ENCODE assay signal across 8 cellular contexts in the genomic region with DNA sequence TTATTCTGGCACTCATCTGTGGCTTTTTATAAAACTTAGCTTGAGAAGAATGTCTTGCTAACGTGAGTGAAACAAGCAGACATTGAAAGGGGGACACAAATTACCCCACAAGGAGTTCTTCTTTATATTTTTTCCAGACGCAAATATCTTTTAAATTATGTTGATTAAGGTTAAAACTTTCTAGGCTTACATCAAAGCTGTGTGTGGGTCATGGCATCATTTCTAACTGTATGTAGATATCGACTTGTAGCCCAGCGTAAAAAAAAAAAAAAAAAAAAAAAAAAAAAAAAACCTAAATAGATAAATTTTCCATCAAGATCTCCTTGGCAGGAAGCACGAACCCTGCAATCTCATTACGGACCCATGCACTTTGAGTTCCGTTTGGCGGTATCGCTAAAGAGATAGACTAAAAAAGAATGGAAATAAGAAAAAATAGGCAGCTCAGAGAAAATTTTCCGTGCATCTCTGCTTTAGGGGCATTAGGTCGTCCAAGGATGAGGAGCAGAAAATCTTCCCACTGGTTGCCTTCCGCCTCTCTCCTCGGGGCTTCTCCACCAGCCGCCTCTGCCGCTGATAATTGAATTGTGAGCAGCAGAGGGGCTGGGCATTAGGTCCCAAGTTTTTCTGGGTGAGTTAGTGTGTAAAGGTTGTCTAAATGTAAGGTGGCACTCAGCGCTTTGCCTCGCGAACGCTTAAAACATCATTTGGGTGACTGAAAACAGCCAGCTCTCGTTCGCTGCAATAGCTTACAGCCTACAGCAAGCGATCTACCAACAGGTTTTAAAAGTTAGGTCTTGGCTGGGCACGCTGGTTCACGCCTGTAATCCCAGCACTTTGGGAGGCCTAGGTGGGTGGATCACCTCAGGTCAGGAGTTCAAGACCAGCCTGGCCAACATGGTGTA.
DNase-seq lines count a peak whose midpoint lies in the region; ATAC-seq, FAIRE-seq and TF ChIP-seq lines count a peak whose summit lies in the region.

No MANE protein-coding gene starts in this region.

- H3K9ac ChIP-seq in HepG2 (ENCODE audit: insufficient read depth, low read depth, low read length) (no peak overlapping the region; the same call in 1 of the 2 replicates), keratinocyte (ENCODE audit: control insufficient read depth, extremely low read depth, insufficient read depth, low read length) (peak overlapping the region; percentile 17)

- dilution Hi-C loops in keratinocyte (cut with MboI; ENCODE audit: extremely low pct_ligation_motif_present, low sequenced_read_pairs): no loop called here

- in situ Hi-C loops in HepG2 (cut with HindIII; ENCODE audit: extremely low pct_ligation_motif_present, low pct_unique_long_range_greater_than_20kb): no loop called here

- no peaks in the 10 kb centered on the region for H4K20me1 ChIP-seq in HepG2 (ENCODE audit: insufficient read depth, low read length)
- no peaks in the 10 kb centered on the region for H4K20me1 ChIP-seq in keratinocyte (ENCODE audit: control insufficient read depth, extremely low read depth, insufficient read depth, low read length)

- TF ChIP-seq CTCF in HepG2 (CRISPR knock-in tag; IDR thresholded peaks at IDR 0.05): no peak
- TF ChIP-seq CTCF in right lobe of liver (IDR thresholded peaks at IDR 0.05): no peak
- TF ChIP-seq CTCF in keratinocyte (optimal IDR thresholded peaks at IDR 0.05 in 1 of 3, IDR thresholded peaks at IDR 0.05 in 1 of 3, conservative IDR thresholded peaks at IDR 0.05 in 1 of 3; ENCODE audit: extremely low read depth in 1 of 3, insufficient read depth in 2 of 3, low read length in 3 of 3): no peak
- no peak for TF ChIP-seq CTCF in uterus (IDR thresholded peaks at IDR 0.05)

- H3K9me3 Mint-ChIP-seq in activated naive CD4-positive, alpha-beta T cell treated with anti-CD3 and anti-CD28 coated beads, Interleukin-2, amount 50 U/mL, for 72 hours: peaks cover 17 to 30% of the 10 kb centered on the region in 2 donors

- peak overlapping the region; percentile 82 to 99 for H3K27ac Mint-ChIP-seq in activated naive CD4-positive, alpha-beta T cell treated with anti-CD3 and anti-CD28 coated beads, Interleukin-2, amount 50 U/mL, for 72 hours

- 23% methylated on average over 20 of the region's 24 CpGs for WGBS in HepG2 (ENCODE audit: low lambda C conversion rate)
- WGBS in right lobe of liver (ENCODE audit: insufficient coverage, low coverage, low lambda C conversion rate, missing lambda C conversion rate): 6% methylated on average over 18 of the region's 24 CpGs

- no peaks in the 10 kb centered on the region for H3K36me3 ChIP-seq in HepG2 (replicated peaks in 1 of 2; ENCODE audit: control insufficient read depth in 1 of 2, insufficient read depth in 2 of 2, low read length in 2 of 2)
- H3K36me3 ChIP-seq in right lobe of liver: no peaks in the 10 kb centered on the region
- H3K36me3 ChIP-seq in keratinocyte (ENCODE audit: control insufficient read depth in 2 of 2, extremely low read depth in 1 of 2, insufficient read depth in 2 of 2, low read length in 2 of 2): no peaks in the 10 kb centered on the region
- H3K36me3 ChIP-seq in uterus: no peaks in the 10 kb centered on the region

- ATAC-seq in HepG2 (no peak), right lobe of liver (no peak), GM21381 (IDR thresholded peaks at IDR 0.05; ENCODE audit: unreplicated experiment) (no peak), GM21447 (IDR thresholded peaks at IDR 0.05; ENCODE audit: unreplicated experiment) (no peak)
- ATAC-seq in activated naive CD4-positive, alpha-beta T cell treated with anti-CD3 and anti-CD28 coated beads, Interleukin-2, amount 50 U/mL, for 72 hours: no peak

- H3K9me3 ChIP-seq in HepG2 (ENCODE audit: low read length) (no peaks in the 10 kb centered on the region), right lobe of liver (no peaks in the 10 kb centered on the region), keratinocyte (ENCODE audit: control insufficient read depth, low read depth, low read length) (no peaks in the 10 kb centered on the region), uterus (no peaks in the 10 kb centered on the region)

- TF ChIP-seq POLR2A in HepG2 (IDR thresholded peaks at IDR 0.05; ENCODE audit: insufficient read depth in 1 of 2, low read depth in 2 of 2, low read length in 2 of 2): no peak
- no peak for TF ChIP-seq POLR2A in right lobe of liver (IDR thresholded peaks at IDR 0.05)
- TF ChIP-seq POLR2A in uterus (IDR thresholded peaks at IDR 0.05): no peak

- CTCF ChIA-PET in HepG2 (lab: Yijun Ruan, JAX; ENCODE audit: low intra/inter-chr PET ratio, low total read pairs): no interaction called here

- H3K4me3 ChIP-seq in HepG2 (replicated peaks in 1 of 3; ENCODE audit: insufficient read depth in 1 of 3, low read depth in 2 of 3, low read length in 3 of 3) (peak overlapping the region in 2 of 3 experiments; percentile 80; a peak in 5 of 6 replicates), right lobe of liver (peak overlapping the region in 1 of 3 donors; percentile 52), keratinocyte (ENCODE audit: control insufficient read depth in 2 of 3, extremely low read depth in 1 of 3, insufficient read depth in 2 of 3, low read depth in 1 of 3, low read length in 3 of 3) (peak overlapping the region; percentile 4 to 95 (median 60)), uterus (peak overlapping the region; percentile 25 to 48)

- no peak overlapping the region for H2AFZ ChIP-seq in HepG2 (ENCODE audit: low read length)
- H2AFZ ChIP-seq in keratinocyte (ENCODE audit: control insufficient read depth, low read length): peak overlapping the region; percentile 26

- FAIRE-seq in HepG2 (lab: Jason Lieb, UNC) (no peak), keratinocyte (lab: Jason Lieb, UNC) (no peak)

- TF ChIP-seq EP300 in HepG2 (IDR thresholded peaks at IDR 0.05; ENCODE audit: low read depth in 2 of 2, low read length in 2 of 2): no peak
- TF ChIP-seq EP300 in HepG2 (CRISPR knock-in tag; IDR thresholded peaks at IDR 0.05; ENCODE audit: borderline replicate concordance): no peak

- TF ChIP-seq RAD21 in HepG2 (CRISPR knock-in tag; IDR thresholded peaks at IDR 0.05): no peak

- intact Hi-C loops in HepG2 (cut with micrococcal nuclease; ENCODE audit: unreplicated experiment) (loop anchor here (5.0 kb wide), 2 partner anchors 78 to 142 kb away; a partner anchor contains a TSS), right lobe of liver (cut with DNase I) (no loop called here), uterus (cut with DNase I; ENCODE audit: low total_unique reads) (no loop called here)

- DNase-seq in HepG2 (ENCODE audit: low spot score) (no peak), right lobe of liver (no peak), keratinocyte (ENCODE audit: low read depth, low spot score) (no peak), uterus (no peak), NCI-H526 (lab: John Stamatoyannopoulos, UW) (no peak)
- no peak for DNase-seq in activated naive CD4-positive, alpha-beta T cell treated with anti-CD3 and anti-CD28 coated beads, Interleukin-2, amount 50 U/mL, for 72 hours (ENCODE audit: low spot score in 2 of 2)

- H3K27ac ChIP-seq in HepG2 (ENCODE audit: extremely low read length, insufficient read depth, low read length) (no peak overlapping the region), right lobe of liver (no peak overlapping the region), keratinocyte (ENCODE audit: control insufficient read depth, insufficient read depth, low read length) (no peak overlapping the region), uterus (no peak overlapping the region)

- no peaks in the 10 kb centered on the region for H3K9me1 ChIP-seq in keratinocyte (ENCODE audit: control insufficient read depth, extremely low read depth, insufficient read depth, low read length)

- BruUV-seq in HepG2 (replicated peaks; lab: Mats Ljungman, UMichigan): no TSS peak

- H3K4me1 ChIP-seq in HepG2 (ENCODE audit: insufficient read depth, low read length): peaks cover 44% of the 10 kb centered on the region
- H3K4me1 ChIP-seq in right lobe of liver: peaks cover 0 to 4% (median 0%) of the 10 kb centered on the region in 4 donors
- H3K4me1 ChIP-seq in keratinocyte (ENCODE audit: control insufficient read depth, extremely low read depth, insufficient read depth, low read length): peaks cover 4% of the 10 kb centered on the region
- no peaks in the 10 kb centered on the region for H3K4me1 ChIP-seq in uterus

- peak overlapping the region; percentile 85 for H3K4me2 ChIP-seq in HepG2 (ENCODE audit: low read depth, low read length)
- peak overlapping the region; percentile 95 for H3K4me2 ChIP-seq in keratinocyte (ENCODE audit: control insufficient read depth, extremely low read depth, insufficient read depth, low read depth, low read length)

- H3K79me2 ChIP-seq in HepG2 (ENCODE audit: insufficient read depth, low read length) (no peaks in the 10 kb centered on the region), keratinocyte (ENCODE audit: control insufficient read depth, insufficient read depth, low read length) (no peaks in the 10 kb centered on the region)

- peaks cover 32 to 50% of the 10 kb centered on the region in 2 donors for H3K36me3 Mint-ChIP-seq in activated naive CD4-positive, alpha-beta T cell treated with anti-CD3 and anti-CD28 coated beads, Interleukin-2, amount 50 U/mL, for 72 hours

- POLR2A ChIA-PET in HepG2 (lab: Yijun Ruan, JAX): interaction anchor here (1.2 to 1.7 kb wide), 3 partner anchors 18 to 194 kb away, joined by 3 to 5 read pairs (median 3); partner anchors contain the start of gene TRIM27

- H3K27me3 ChIP-seq in HepG2 (ENCODE audit: control insufficient read depth in 1 of 2, insufficient read depth in 2 of 2, low read length in 2 of 2) (peaks cover 0 to 47% of the 10 kb centered on the region in 2 experiments; a peak in 3 of 5 replicates), right lobe of liver (peaks cover 5 to 12% of the 10 kb centered on the region in 2 donors), keratinocyte (ENCODE audit: control insufficient read depth, extremely low read depth, insufficient read depth, low read length) (peaks cover 32% of the 10 kb centered on the region), uterus (peaks cover 0 to 10% of the 10 kb centered on the region in 2 donors)

TF ChIP-seq in HepG2, 621 proteins besides CTCF, POLR2A, EP300 and RAD21 (continues in another document):
- TF ChIP-seq ZNF782 (CRISPR knock-in tag; IDR thresholded peaks at IDR 0.05; ENCODE audit: borderline replicate concordance) (no peak), HNF4A (CRISPR knock-in tag; IDR thresholded peaks at IDR 0.05) (no peak), BRCA1 (CRISPR knock-in tag; IDR thresholded peaks at IDR 0.05) (no peak), ZNF317 (CRISPR knock-in tag; IDR thresholded peaks at IDR 0.05) (peak; percentile 10; the same call in 1 of the 2 replicates)
